ENCODE assay signal across 14 cellular contexts in the genomic region with DNA sequence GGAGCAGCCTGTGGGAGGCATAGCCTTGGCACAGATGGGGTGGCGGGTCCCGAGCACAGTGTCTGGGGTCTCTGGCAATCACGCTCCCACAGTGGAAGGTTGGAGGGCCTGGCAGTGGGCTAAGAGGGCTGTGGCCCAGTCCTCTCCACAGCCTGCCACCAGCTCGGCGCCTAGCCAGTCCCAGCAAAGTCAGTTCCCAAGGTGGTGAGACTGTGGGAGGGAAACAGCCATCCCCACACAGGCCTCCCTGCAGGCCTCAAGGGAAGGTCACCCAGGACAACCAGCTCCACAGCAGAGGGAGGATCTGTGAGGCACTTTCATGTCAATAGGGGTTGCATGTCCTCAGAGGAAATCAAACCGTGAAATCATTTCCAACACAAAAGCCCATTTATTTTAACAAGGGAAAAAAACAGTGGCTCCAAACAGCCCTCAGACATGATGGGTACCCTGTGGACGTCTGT. TPM values are rescaled to one million over a fixed set of nuclear protein-coding genes. Genes with fewer than 3 reads are reported as not detected.
DNase-seq lines count a peak whose midpoint lies in the region; ATAC-seq, FAIRE-seq and TF ChIP-seq lines count a peak whose summit lies in the region.
"Had no signal": no experiment of that assay in that cellular context is flagged by ENCODE, and none has a peak within 500 bp of the region (broad histone marks: within the 10 kb centered on the region; RNA-seq: fewer than 3 reads in every experiment).

No MANE protein-coding gene starts in this region.

- CTCF ChIA-PET in GM12878 (lab: Yijun Ruan, JAX), result interaction anchor here (0.7 to 2.5 kb wide), 8 partner anchors 9 to 92 kb away, joined by 3 to 9 read pairs (median 3); a partner anchor contains a TSS

- POLR2A ChIA-PET in GM12878 (lab: Charles Lee), result interaction anchor here (0.6 to 1.7 kb wide), 3 partner anchors 12 to 41 kb away, joined by 3 to 4 read pairs (median 4); no protein-coding TSS in a partner anchor

- H3K4me2 ChIP-seq in BLaER1 treated with 17β-estradiol and CSF1 and Interleukin-3, amounts not matched to agents 10 nM and 100 nM, result peak overlapping the region; percentile 50 to 84 (median 75)
- H3K4me2 ChIP-seq in KMS-11 (peak overlapping the region; percentile 91), GM12878 (ENCODE audit: control insufficient read depth, insufficient read depth) (peak overlapping the region; percentile 76)

- H3K9ac ChIP-seq in BLaER1 treated with 17β-estradiol and CSF1 and Interleukin-3, amounts not matched to agents 10 nM and 100 nM, result peak overlapping the region in 8 of 11 experiments; percentile 11 to 69 (median 48); a peak in 13 of 22 replicates
- H3K9ac ChIP-seq in KMS-11 (peak overlapping the region; percentile 49; the same call in 1 of the 2 replicates), GM12878 (ENCODE audit: control insufficient read depth, insufficient read depth, low read length) (no peak overlapping the region)

- in situ Hi-C loops in GM12878 (cut with MboI) (no loop called here), GM13976 (cut with MboI; ENCODE audit: low sequenced_read_pairs, unreplicated experiment) (no loop called here)

- H3K9me3 ChIP-seq in BLaER1 treated with 17β-estradiol and CSF1 and Interleukin-3, amounts not matched to agents 10 nM and 100 nM (replicated peaks in 1 of 11), result peaks cover 0 to 16% (median 11%) of the 10 kb centered on the region in 11 experiments; a peak in 17 of 22 replicates
- no peaks in the 10 kb centered on the region; the same call in 2 of the 3 replicates for H3K9me3 ChIP-seq in GM12878 (replicated peaks; ENCODE audit: control insufficient read depth, insufficient read depth, low read length)
- H3K9me3 ChIP-seq in mucosa of descending colon, result no peaks in the 10 kb centered on the region
- H3K9me3 ChIP-seq: tibial artery had no signal

- intact Hi-C loops in GM12878 (cut with micrococcal nuclease; ENCODE audit: unreplicated experiment) (no loop called here), mucosa of descending colon (cut with DNase I, micrococcal nuclease) (no loop called here)

- H3K27me3 ChIP-seq in BLaER1 treated with 17β-estradiol and CSF1 and Interleukin-3, amounts not matched to agents 10 nM and 100 nM, result no peaks in the 10 kb centered on the region
- H3K27me3 ChIP-seq in KMS-11 (ENCODE audit: insufficient read depth, low read depth) (no peaks in the 10 kb centered on the region), GM12878 (replicated peaks in 1 of 2; ENCODE audit: control insufficient read depth in 2 of 2, insufficient read depth in 2 of 2, low read length in 1 of 2) (no peaks in the 10 kb centered on the region)
- H3K27me3 ChIP-seq: tibial artery had no signal

- TF ChIP-seq CTCF in KMS-11 (conservative IDR thresholded peaks at IDR 0.05; ENCODE audit: low read depth, low read length) (no peak), GM12878 (IDR thresholded peaks at IDR 0.05 in 2 of 3, conservative IDR thresholded peaks at IDR 0.05 in 1 of 3; ENCODE audit: control insufficient read depth in 2 of 3, extremely low read depth in 1 of 3, insufficient read depth in 1 of 3, low read depth in 3 of 3, low read length in 3 of 3) (no peak), mucosa of descending colon (IDR thresholded peaks at IDR 0.05) (no peak), GM13976 (IDR thresholded peaks at IDR 0.05; ENCODE audit: borderline replicate concordance, control extremely low read depth, extremely low read depth, insufficient read depth, missing control alignments) (no peak)

- TF ChIP-seq EP300 in GM12878 (IDR thresholded peaks at IDR 0.05; ENCODE audit: borderline replicate concordance in 1 of 2, control insufficient read depth in 1 of 2, low read depth in 2 of 2, low read length in 2 of 2), result no peak

- no TSS peak for BruUV-seq in GM12878 (replicated peaks; lab: Mats Ljungman, UMichigan)

- no peak for TF ChIP-seq POLR2A in GM12878 (IDR thresholded peaks at IDR 0.05; ENCODE audit: low read depth, low read length)

- TF ChIP-seq RAD21 in GM12878 (IDR thresholded peaks at IDR 0.05; ENCODE audit: insufficient read depth, low read depth, low read length), result no peak

- RAD21 ChIA-PET in GM12878 (lab: Charles Lee; ENCODE audit: unreplicated experiment), result interaction anchor here (1.1 to 2.1 kb wide), 8 partner anchors 12 to 93 kb away, joined by 3 to 7 read pairs (median 4); no protein-coding TSS in a partner anchor

- no peak overlapping the region for H3K4me3 ChIP-seq in BLaER1 treated with 17β-estradiol and CSF1 and Interleukin-3, amounts not matched to agents 10 nM and 100 nM
- H3K4me3 ChIP-seq in KMS-11 (IDR thresholded peaks at IDR 0.05; ENCODE audit: insufficient read depth, low read depth, low read length), result no peak overlapping the region
- no peak overlapping the region for H3K4me3 ChIP-seq in GM12878
- H3K4me3 ChIP-seq in mucosa of descending colon, result no peak overlapping the region
- H3K4me3 ChIP-seq: tibial artery had no signal

- SMC1A ChIA-PET in GM12878 (lab: Charles Lee; ENCODE audit: uncharacterized antibody, unreplicated experiment), result interaction anchor here (0.7 to 7.0 kb wide), 5 partner anchors 13 to 526 kb away, joined by 3 to 41 read pairs (median 4); a partner anchor contains a TSS

- H3K4me1 ChIP-seq in BLaER1 treated with 17β-estradiol and CSF1 and Interleukin-3, amounts not matched to agents 10 nM and 100 nM, result peaks cover 42 to 61% (median 49%) of the 10 kb centered on the region in 10 experiments
- peaks cover 96% of the 10 kb centered on the region for H3K4me1 ChIP-seq in KMS-11 (ENCODE audit: low read depth, poor library complexity, severe bottlenecking)
- peaks cover 54% of the 10 kb centered on the region for H3K4me1 ChIP-seq in GM12878 (ENCODE audit: control insufficient read depth, insufficient read depth, low read length)
- H3K4me1 ChIP-seq in mucosa of descending colon (ENCODE audit: low read depth), result no peaks in the 10 kb centered on the region
- H3K4me1 ChIP-seq: tibial artery had no signal

- DNase-seq in GM12878 (ENCODE audit: low read depth, low spot score) (no peak), mucosa of descending colon (no peak), HUDEP-2 (lab: John Stamatoyannopoulos, UW; ENCODE audit: unreplicated experiment in 76 of 76) (no peak), CD1c-positive myeloid dendritic cell (ENCODE audit: extremely low spot score) (no peak), GM13976 (ENCODE audit: low spot score) (no peak)
- DNase-seq: aorta, GOT3, NCI-H1092 treated with DMSO at 0.1 percent for 48 hours, NCI-H774 had no signal

- no peaks in the 10 kb centered on the region; a peak in 1 of 22 replicates for H3K36me3 ChIP-seq in BLaER1 treated with 17β-estradiol and CSF1 and Interleukin-3, amounts not matched to agents 10 nM and 100 nM
- H3K36me3 ChIP-seq in KMS-11 (ENCODE audit: insufficient read depth), result no peaks in the 10 kb centered on the region
- no peaks in the 10 kb centered on the region for H3K36me3 ChIP-seq in GM12878 (ENCODE audit: control insufficient read depth in 2 of 2, insufficient read depth in 2 of 2, low read length in 1 of 2)
- H3K36me3 ChIP-seq in mucosa of descending colon (ENCODE audit: low read depth), result no peaks in the 10 kb centered on the region
- H3K36me3 ChIP-seq: tibial artery had no signal

- 81% methylated on average over 7 of the region's 7 CpGs for WGBS in GM12878 (ENCODE audit: insufficient coverage, insufficient replicate concordance, low lambda C conversion rate, missing lambda C conversion rate)

- no peaks in the 10 kb centered on the region for H4K20me1 ChIP-seq in BLaER1 treated with 17β-estradiol and CSF1 and Interleukin-3, amounts not matched to agents 10 nM and 100 nM
- no peaks in the 10 kb centered on the region for H4K20me1 ChIP-seq in KMS-11 (ENCODE audit: insufficient read depth)
- no peaks in the 10 kb centered on the region for H4K20me1 ChIP-seq in GM12878 (ENCODE audit: control insufficient read depth, insufficient read depth)

- FAIRE-seq in GM12878 (lab: Jason Lieb, UNC), result no peak

- peak overlapping the region in 10 of 11 experiments; percentile 22 to 81 (median 70); a peak in 18 of 22 replicates for H3K27ac ChIP-seq in BLaER1 treated with 17β-estradiol and CSF1 and Interleukin-3, amounts not matched to agents 10 nM and 100 nM
- H3K27ac ChIP-seq in KMS-11 (peak overlapping the region; percentile 88), GM12878 (ENCODE audit: control insufficient read depth, insufficient read depth) (peak overlapping the region; percentile 66)
- H3K27ac ChIP-seq: tibial artery had no signal

- H3K79me2 ChIP-seq in KMS-11 (ENCODE audit: insufficient read depth, low read depth), result no peaks in the 10 kb centered on the region
- H3K79me2 ChIP-seq in GM12878 (ENCODE audit: control insufficient read depth, insufficient read depth, low read length), result no peaks in the 10 kb centered on the region

- H2AFZ ChIP-seq in KMS-11 (ENCODE audit: low read depth) (no peak overlapping the region), GM12878 (ENCODE audit: control insufficient read depth, low read depth, low read length) (no peak overlapping the region; the same call in 1 of the 2 replicates)

- ATAC-seq in GM12878 (no peak), mucosa of descending colon (peak; percentile 22), HG03432 (IDR thresholded peaks at IDR 0.05; ENCODE audit: unreplicated experiment) (no peak)
- ATAC-seq: Panc1 had no signal

RNA-seq across cellular contexts. Expression of a gene that starts 27.6 kb away (rescaled TPM):
- total RNA-seq in GM12878 (2013; cell fraction: nucleolus; rRNA removed), result 181 and 205 TPM in 2 replicates
- total RNA-seq in GM12878 (2014; rRNA removed) (26.4 and 27.3 TPM in 2 replicates), GM12878 (2014; rRNA removed; fragmentation: Illumina TruSeq; extraction: Trizol) (21.5 and 21.7 TPM in 2 replicates), GM12878 (2021) (47.2 and 54.5 TPM in 2 replicates), mucosa of descending colon (10 to 100 TPM; 36.0 to 40.9 (median 38.9) TPM)
- polyA plus RNA-seq in GM12878 (2011; ENCODE audit: low read depth), result 17.9 TPM
- polyA plus RNA-seq in GM12878 (2011; rRNA removed) (32.2 and 43.1 TPM in 2 replicates), GM12878 (2014; fragmentation: Illumina TruSeq; extraction: Trizol) (19.8 and 23.7 TPM in 2 replicates), GM12878 (2014; fragmentation: Nextera tagmentation; extraction: Ambion mirVana) (1 to 10 TPM; 1.7 to 2.9 TPM), GM12878 (2014; rRNA removed) (37.6 and 37.8 TPM in 2 replicates), GM12878 (2016; fragmentation: Nextera tagmentation; extraction: Ambion mirVana) (10 to 100 TPM; 20.5 to 23.3 TPM)
- polyA plus RNA-seq in GM12878 (2011; cell fraction: cytosol; rRNA removed), result 44.6 and 49.4 TPM in 2 replicates
- 123 and 153 TPM in 2 replicates for polyA plus RNA-seq in GM12878 (2011; cell fraction: nucleus; rRNA removed)
- polyA plus RNA-seq in GM12878 (2012), result 34.5 and 37.3 TPM in 2 replicates
- 54.3 and 118 TPM in 2 replicates for polyA minus RNA-seq in GM12878 (2011; rRNA and poly(A)+ RNA removed)
- 32.5 and 37.2 TPM in 2 replicates for polyA minus RNA-seq in GM12878 (2011; cell fraction: cytosol; rRNA and poly(A)+ RNA removed)
- 45.0 and 74.1 TPM in 2 replicates for polyA minus RNA-seq in GM12878 (2011; cell fraction: nucleus; rRNA and poly(A)+ RNA removed)
